ENCODE assay signal across 2 cellular contexts in the genomic region with DNA sequence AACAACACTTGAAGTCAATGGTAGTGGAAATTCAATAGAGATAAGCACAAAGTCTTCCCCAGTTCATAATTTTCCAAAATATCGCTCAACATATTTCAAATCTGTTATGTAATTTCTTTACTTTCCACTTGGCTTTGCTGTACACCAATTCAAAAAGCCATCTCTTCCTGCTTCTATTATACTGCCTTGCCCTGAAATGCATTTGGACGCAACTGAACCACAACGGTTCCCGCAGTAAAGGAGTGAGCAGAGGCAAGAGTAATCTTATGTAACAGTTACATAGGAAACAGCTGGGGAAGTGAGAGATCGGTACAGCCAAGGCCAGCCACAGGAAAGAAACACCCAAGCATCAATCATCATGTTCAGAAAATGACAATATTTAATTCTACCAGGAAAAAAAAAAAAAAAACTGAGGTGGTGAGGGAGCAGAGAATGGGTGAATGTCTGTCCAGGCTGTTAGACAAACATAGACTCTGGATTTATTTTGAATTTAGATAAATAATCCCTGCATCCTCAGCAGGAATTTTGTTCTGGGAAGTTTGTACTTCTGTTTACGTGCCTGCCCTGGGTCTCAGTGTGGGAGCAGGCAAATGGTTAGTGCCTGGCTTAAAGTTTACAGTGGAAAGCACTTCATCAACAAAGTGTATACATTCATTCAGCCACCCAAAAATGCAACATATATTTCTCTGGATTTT.
TF ChIP-seq lines count a peak whose summit lies in the region.

No MANE protein-coding gene starts in this region.

TF ChIP-seq in liver, 16 proteins besides CTCF, POLR2A, EP300 and RAD21:
- no peak for TF ChIP-seq HNF4A (conservative IDR thresholded peaks at IDR 0.05)
- peak; percentile 11 for TF ChIP-seq SP1 (IDR thresholded peaks at IDR 0.05)
- no peak for TF ChIP-seq REST (IDR thresholded peaks at IDR 0.05)
- no peak for TF ChIP-seq YY1 (IDR thresholded peaks at IDR 0.05)
- TF ChIP-seq GABPA (IDR thresholded peaks at IDR 0.05 in 1 of 2, conservative IDR thresholded peaks at IDR 0.05 in 1 of 2), result no peak
- peak; percentile 5 to 8 for TF ChIP-seq RXRA (IDR thresholded peaks at IDR 0.05)
- TF ChIP-seq HNF4G (IDR thresholded peaks at IDR 0.05), result no peak
- TF ChIP-seq, protein P1, sequence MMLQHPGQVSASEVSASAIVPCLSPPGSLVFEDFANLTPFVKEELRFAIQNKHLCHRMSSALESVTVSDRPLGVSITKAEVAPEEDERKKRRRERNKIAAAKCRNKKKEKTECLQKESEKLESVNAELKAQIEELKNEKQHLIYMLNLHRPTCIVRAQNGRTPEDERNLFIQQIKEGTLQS (IDR thresholded peaks at IDR 0.05), result no peak
- peak; percentile 81 for TF ChIP-seq NR2F2 (IDR thresholded peaks at IDR 0.05)
- no peak for TF ChIP-seq ZBTB33 (IDR thresholded peaks at IDR 0.05)
- TF ChIP-seq TAF1 (conservative IDR thresholded peaks at IDR 0.05), result no peak
- no peak for TF ChIP-seq EGR1 (IDR thresholded peaks at IDR 0.05; ENCODE audit: low read depth in 2 of 2)
- TF ChIP-seq MAX (IDR thresholded peaks at IDR 0.05), result no peak
- TF ChIP-seq FOXA2 (IDR thresholded peaks at IDR 0.05), result no peak

TF ChIP-seq in HepG2, 621 proteins besides CTCF, POLR2A, EP300 and RAD21:
- TF ChIP-seq HIC2 (CRISPR knock-in tag; IDR thresholded peaks at IDR 0.05; ENCODE audit: low read depth) (no peak), ZNF773 (CRISPR knock-in tag; IDR thresholded peaks at IDR 0.05; ENCODE audit: borderline replicate concordance) (no peak), ARID2 (CRISPR knock-in tag; IDR thresholded peaks at IDR 0.05; ENCODE audit: borderline replicate concordance) (no peak), ZBTB7A (CRISPR knock-in tag; IDR thresholded peaks at IDR 0.05) (no peak)
TF ChIP-seq in HepG2: peak in this region for 0.
